8 cellular contexts compared by ENCODE assay signal in the genomic region with DNA sequence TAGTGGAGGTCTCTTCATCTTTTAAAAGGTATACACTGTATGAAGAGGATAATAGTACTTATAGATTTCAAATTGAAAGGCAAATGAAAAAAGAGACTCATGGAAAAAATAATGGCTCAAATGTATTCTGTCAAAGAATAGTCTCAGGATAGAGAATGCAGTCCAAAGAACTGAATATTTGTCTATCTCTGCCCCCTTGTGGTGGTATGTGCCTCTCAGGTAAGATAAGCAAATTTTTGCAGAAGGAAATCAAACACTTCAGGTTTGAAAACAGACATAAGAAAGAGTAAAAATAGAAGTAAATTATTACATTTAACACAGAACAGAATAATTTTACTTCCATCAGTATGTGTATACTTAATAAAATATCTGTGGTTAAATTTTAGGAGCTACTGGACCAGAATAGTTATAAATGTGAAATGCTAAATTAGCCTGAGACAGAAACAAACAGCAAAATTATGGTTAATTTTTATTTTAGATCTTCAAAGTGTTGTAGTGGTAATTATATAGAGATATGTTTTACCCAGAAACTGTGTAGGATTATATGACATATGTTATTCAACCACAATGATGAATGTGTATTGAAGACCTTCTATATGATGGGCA.
A peak's percentile ranks its signal among the peaks of the same experiment; 100 is the strongest.
DNase-seq lines count a peak whose midpoint lies in the region; ATAC-seq and TF ChIP-seq lines count a peak whose summit lies in the region.

No MANE protein-coding gene starts in this region.

- DNase-seq in DMS79 (lab: John Stamatoyannopoulos, UW) (peak; percentile 50), Karpas-422 (peak; percentile 84), PC-9 (peak; percentile 19 to 61), cardiac fibroblast (ENCODE audit: low read depth in 2 of 2) (peak; percentile 75 to 79), kidney glomerular epithelial cell (lab: John Stamatoyannopoulos, UW) (peak; percentile 74), stromal cell of bone marrow (ENCODE audit: low read depth) (peak; percentile 34), UCSD-AML1 (lab: John Stamatoyannopoulos, UW; ENCODE audit: unreplicated experiment) (no peak)

- H3K27me3 ChIP-seq in Karpas-422 (ENCODE audit: low read length), result no peaks in the 10 kb centered on the region
- no peaks in the 10 kb centered on the region for H3K27me3 ChIP-seq in PC-9 (ENCODE audit: insufficient read depth, low read depth)

- no peaks in the 10 kb centered on the region for H3K9me2 ChIP-seq in Karpas-422 (replicated peaks; ENCODE audit: insufficient read depth, low read length)
- no peaks in the 10 kb centered on the region for H3K9me2 ChIP-seq in PC-9 (ENCODE audit: insufficient read depth)

- POLR2A ChIA-PET in PC-9 (lab: Charles Lee; ENCODE audit: unreplicated experiment), result no interaction called here

- peak; percentile 69 for ATAC-seq in GM19397 (IDR thresholded peaks at IDR 0.05; ENCODE audit: unreplicated experiment)

- no TSS peak for BruUV-seq in PC-9 (replicated peaks; lab: Mats Ljungman, UMichigan)

- CTCF ChIA-PET in PC-9 (lab: Charles Lee), result interaction anchor here (0.6 kb wide), 1 partner anchor 23 kb away, joined by 4 read pairs; no protein-coding TSS in a partner anchor

- TF ChIP-seq CTCF in PC-9 (conservative IDR thresholded peaks at IDR 0.05), result peak; percentile 97
- TF ChIP-seq CTCF in cardiac fibroblast (IDR thresholded peaks at IDR 0.05; ENCODE audit: low read depth, low read length), result peak; percentile 71

- H3K79me2 ChIP-seq in Karpas-422 (ENCODE audit: low read length), result no peaks in the 10 kb centered on the region
- H3K79me2 ChIP-seq in PC-9 (ENCODE audit: low read depth), result no peaks in the 10 kb centered on the region

- H3K36me3 ChIP-seq in Karpas-422 (ENCODE audit: insufficient read depth, low read length), result no peaks in the 10 kb centered on the region
- no peaks in the 10 kb centered on the region for H3K36me3 ChIP-seq in PC-9 (ENCODE audit: low read depth)

- intact Hi-C loops in PC-9 (cut with micrococcal nuclease; ENCODE audit: unreplicated experiment), result loop anchor here (1.0 kb wide), 3 partner anchors 226 to 687 kb away; no protein-coding TSS in a partner anchor

- no peak overlapping the region for H3K4me3 ChIP-seq in Karpas-422 (ENCODE audit: low read length)
- H3K4me3 ChIP-seq in PC-9, result no peak overlapping the region
- H3K4me3 ChIP-seq in cardiac fibroblast (replicated peaks in 1 of 2; ENCODE audit: low read depth in 2 of 2, low read length in 2 of 2), result no peak overlapping the region

- H3K9me3 ChIP-seq in Karpas-422 (ENCODE audit: low read length), result no peaks in the 10 kb centered on the region
- 0 out of 2 replicates have a peak, but pooled peaks cover 4% of the 10 kb centered on the region for H3K9me3 ChIP-seq in PC-9 (ENCODE audit: insufficient read depth, low read depth)

- no peaks in the 10 kb centered on the region for H3F3A ChIP-seq in PC-9 (ENCODE audit: insufficient read depth, low read depth)

- no peaks in the 10 kb centered on the region for H4K20me1 ChIP-seq in Karpas-422 (ENCODE audit: insufficient read depth, low read depth, low read length)
- H4K20me1 ChIP-seq in PC-9 (ENCODE audit: insufficient read depth), result no peaks in the 10 kb centered on the region

- H3K4me1 ChIP-seq in Karpas-422 (ENCODE audit: low read length), result no peaks in the 10 kb centered on the region
- H3K4me1 ChIP-seq in PC-9 (replicated peaks; ENCODE audit: insufficient read depth), result no peaks in the 10 kb centered on the region

- H3K4me2 ChIP-seq in Karpas-422 (ENCODE audit: low read depth, low read length, poor library complexity, severe bottlenecking) (no peak overlapping the region), PC-9 (no peak overlapping the region)

- H3K9ac ChIP-seq in Karpas-422 (ENCODE audit: low read length), result no peak overlapping the region

- H2AFZ ChIP-seq in Karpas-422 (ENCODE audit: low read length), result no peak overlapping the region
- H2AFZ ChIP-seq in PC-9, result no peak overlapping the region

- H3K27ac ChIP-seq in Karpas-422 (ENCODE audit: low read length) (no peak overlapping the region), PC-9 (no peak overlapping the region)
